In genomic region chr9:127568618-127568970, GRCh38 we compare ENCODE assay signal across 1 cellular context.
A peak's percentile ranks its signal among the peaks of the same experiment; 100 is the strongest.
TF ChIP-seq lines count a peak whose summit lies in the region.

No MANE protein-coding gene starts in this region.

TF ChIP-seq in HepG2, 621 proteins besides CTCF, POLR2A, EP300 and RAD21 (continued from another document and continues in another):
- TF ChIP-seq, protein P1, sequence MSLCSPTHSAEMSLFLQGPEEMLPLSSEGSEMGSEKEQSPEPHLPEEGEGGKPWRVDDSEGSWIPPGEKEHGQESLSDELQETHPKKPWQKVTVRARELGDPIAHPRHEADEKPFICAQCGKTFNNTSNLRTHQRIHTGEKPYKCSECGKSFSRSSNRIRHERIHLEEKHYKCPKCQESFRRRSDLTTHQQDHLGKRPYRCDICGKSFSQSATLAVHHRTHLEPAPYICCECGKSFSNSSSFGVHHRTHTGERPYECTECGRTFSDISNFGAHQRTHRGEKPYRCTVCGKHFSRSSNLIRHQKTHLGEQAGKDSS (CRISPR knock-in tag; IDR thresholded peaks at IDR 0.05; ENCODE audit: borderline replicate concordance, low read depth): no peak
- TF ChIP-seq ZNF75D (CRISPR knock-in tag; IDR thresholded peaks at IDR 0.05; ENCODE audit: borderline replicate concordance): no peak
- no peak for TF ChIP-seq KLF15 (CRISPR knock-in tag; IDR thresholded peaks at IDR 0.05; ENCODE audit: borderline replicate concordance)
- peak; percentile 61; the same call in 1 of the 2 replicates for TF ChIP-seq SIN3A (IDR thresholded peaks at IDR 0.05; ENCODE audit: borderline replicate concordance, low read depth, low read length)
- TF ChIP-seq CEBPZ (IDR thresholded peaks at IDR 0.05; ENCODE audit: low read length): no peak
- no peak for TF ChIP-seq RBM39 (IDR thresholded peaks at IDR 0.05; ENCODE audit: low read depth, low read length, poor library complexity, severe bottlenecking)
- TF ChIP-seq RBFOX2 (IDR thresholded peaks at IDR 0.05; ENCODE audit: low read depth, low read length): peak; percentile 45
- TF ChIP-seq SSRP1 (CRISPR knock-in tag; IDR thresholded peaks at IDR 0.05): no peak
- no peak; the same call in 1 of the 2 replicates for TF ChIP-seq ZNF788 (CRISPR knock-in tag; IDR thresholded peaks at IDR 0.05; ENCODE audit: borderline replicate concordance)
- TF ChIP-seq KMT2B (CRISPR knock-in tag; IDR thresholded peaks at IDR 0.05): no peak
- peak; percentile 44; the same call in 1 of the 2 replicates for TF ChIP-seq ZNF616 (CRISPR knock-in tag; IDR thresholded peaks at IDR 0.05; ENCODE audit: low read depth)
- TF ChIP-seq MAZ (IDR thresholded peaks at IDR 0.05; ENCODE audit: borderline replicate concordance, low read depth, low read length): no peak
- TF ChIP-seq MAZ (CRISPR knock-in tag; IDR thresholded peaks at IDR 0.05; ENCODE audit: low read depth): peak; percentile 38; the same call in 1 of the 2 replicates
- no peak for TF ChIP-seq HMGA1 (CRISPR knock-in tag; conservative IDR thresholded peaks at IDR 0.05)
- no peak for TF ChIP-seq CBFB (CRISPR knock-in tag; IDR thresholded peaks at IDR 0.05)
- TF ChIP-seq ZNF431 (CRISPR knock-in tag; IDR thresholded peaks at IDR 0.05; ENCODE audit: borderline replicate concordance, low read depth): no peak
- TF ChIP-seq ONECUT2 (CRISPR knock-in tag; IDR thresholded peaks at IDR 0.05): no peak
- no peak for TF ChIP-seq SRF (IDR thresholded peaks at IDR 0.05; ENCODE audit: low read depth, low read length)
- TF ChIP-seq HDAC2 (CRISPR knock-in tag; IDR thresholded peaks at IDR 0.05): no peak
- no peak for TF ChIP-seq ZZZ3 (CRISPR knock-in tag; IDR thresholded peaks at IDR 0.05; ENCODE audit: borderline replicate concordance)
- no peak for TF ChIP-seq ELF4 (CRISPR knock-in tag; IDR thresholded peaks at IDR 0.05; ENCODE audit: borderline replicate concordance)
- 0 out of 2 replicates have a peak, but pooled peaks have one; percentile 4 for TF ChIP-seq SMAD1 (CRISPR knock-in tag; IDR thresholded peaks at IDR 0.05; ENCODE audit: borderline replicate concordance, low read depth)
- no peak for TF ChIP-seq XRCC5 (optimal IDR thresholded peaks at IDR 0.05; ENCODE audit: low read length)
- TF ChIP-seq RCOR2 (CRISPR knock-in tag; IDR thresholded peaks at IDR 0.05): no peak
- no peak for TF ChIP-seq ZNF24 (IDR thresholded peaks at IDR 0.05)
- no peak for TF ChIP-seq FOXM1 (CRISPR knock-in tag; IDR thresholded peaks at IDR 0.05)
- TF ChIP-seq, protein P2, sequence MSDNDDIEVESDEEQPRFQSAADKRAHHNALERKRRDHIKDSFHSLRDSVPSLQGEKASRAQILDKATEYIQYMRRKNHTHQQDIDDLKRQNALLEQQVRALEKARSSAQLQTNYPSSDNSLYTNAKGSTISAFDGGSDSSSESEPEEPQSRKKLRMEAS (IDR thresholded peaks at IDR 0.05): peak; percentile 44
- TF ChIP-seq, protein P3, sequence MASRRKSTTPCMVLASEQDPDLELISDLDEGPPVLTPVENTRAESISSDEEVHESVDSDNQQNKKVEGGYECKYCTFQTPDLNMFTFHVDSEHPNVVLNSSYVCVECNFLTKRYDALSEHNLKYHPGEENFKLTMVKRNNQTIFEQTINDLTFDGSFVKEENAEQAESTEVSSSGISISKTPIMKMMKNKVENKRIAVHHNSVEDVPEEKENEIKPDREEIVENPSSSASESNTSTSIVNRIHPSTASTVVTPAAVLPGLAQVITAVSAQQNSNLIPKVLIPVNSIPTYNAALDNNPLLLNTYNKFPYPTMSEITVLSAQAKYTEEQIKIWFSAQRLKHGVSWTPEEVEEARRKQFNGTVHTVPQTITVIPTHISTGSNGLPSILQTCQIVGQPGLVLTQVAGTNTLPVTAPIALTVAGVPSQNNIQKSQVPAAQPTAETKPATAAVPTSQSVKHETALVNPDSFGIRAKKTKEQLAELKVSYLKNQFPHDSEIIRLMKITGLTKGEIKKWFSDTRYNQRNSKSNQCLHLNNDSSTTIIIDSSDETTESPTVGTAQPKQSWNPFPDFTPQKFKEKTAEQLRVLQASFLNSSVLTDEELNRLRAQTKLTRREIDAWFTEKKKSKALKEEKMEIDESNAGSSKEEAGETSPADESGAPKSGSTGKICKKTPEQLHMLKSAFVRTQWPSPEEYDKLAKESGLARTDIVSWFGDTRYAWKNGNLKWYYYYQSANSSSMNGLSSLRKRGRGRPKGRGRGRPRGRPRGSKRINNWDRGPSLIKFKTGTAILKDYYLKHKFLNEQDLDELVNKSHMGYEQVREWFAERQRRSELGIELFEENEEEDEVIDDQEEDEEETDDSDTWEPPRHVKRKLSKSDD (CRISPR knock-in tag; IDR thresholded peaks at IDR 0.05; ENCODE audit: low read depth): no peak
- no peak for TF ChIP-seq ZBTB42 (CRISPR knock-in tag; IDR thresholded peaks at IDR 0.05)
- TF ChIP-seq ZNF670 (CRISPR knock-in tag; IDR thresholded peaks at IDR 0.05; ENCODE audit: borderline replicate concordance): no peak
- no peak for TF ChIP-seq THAP7 (CRISPR knock-in tag; IDR thresholded peaks at IDR 0.05)
- TF ChIP-seq TAF1 (CRISPR knock-in tag; IDR thresholded peaks at IDR 0.05): 0 out of 2 replicates have a peak, but pooled peaks have one; percentile 15
- TF ChIP-seq ATF7-NPFF (CRISPR knock-in tag; IDR thresholded peaks at IDR 0.05; ENCODE audit: low read depth): 0 out of 2 replicates have a peak, but pooled peaks have one; percentile 9
- no peak for TF ChIP-seq RERE (CRISPR knock-in tag; IDR thresholded peaks at IDR 0.05; ENCODE audit: low read depth)
- TF ChIP-seq, protein P4, sequence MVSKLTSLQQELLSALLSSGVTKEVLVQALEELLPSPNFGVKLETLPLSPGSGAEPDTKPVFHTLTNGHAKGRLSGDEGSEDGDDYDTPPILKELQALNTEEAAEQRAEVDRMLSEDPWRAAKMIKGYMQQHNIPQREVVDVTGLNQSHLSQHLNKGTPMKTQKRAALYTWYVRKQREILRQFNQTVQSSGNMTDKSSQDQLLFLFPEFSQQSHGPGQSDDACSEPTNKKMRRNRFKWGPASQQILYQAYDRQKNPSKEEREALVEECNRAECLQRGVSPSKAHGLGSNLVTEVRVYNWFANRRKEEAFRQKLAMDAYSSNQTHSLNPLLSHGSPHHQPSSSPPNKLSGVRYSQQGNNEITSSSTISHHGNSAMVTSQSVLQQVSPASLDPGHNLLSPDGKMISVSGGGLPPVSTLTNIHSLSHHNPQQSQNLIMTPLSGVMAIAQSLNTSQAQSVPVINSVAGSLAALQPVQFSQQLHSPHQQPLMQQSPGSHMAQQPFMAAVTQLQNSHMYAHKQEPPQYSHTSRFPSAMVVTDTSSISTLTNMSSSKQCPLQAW (CRISPR knock-in tag; IDR thresholded peaks at IDR 0.05): no peak
- no peak for TF ChIP-seq ELF3 (CRISPR knock-in tag; IDR thresholded peaks at IDR 0.05)
- TF ChIP-seq ZNF597 (CRISPR knock-in tag; IDR thresholded peaks at IDR 0.05): no peak
- no peak for TF ChIP-seq NR2F6 (IDR thresholded peaks at IDR 0.05)
- no peak for TF ChIP-seq NR2F6 (CRISPR knock-in tag; IDR thresholded peaks at IDR 0.05)
- TF ChIP-seq CCDC6 (CRISPR knock-in tag; IDR thresholded peaks at IDR 0.05): 0 out of 2 replicates have a peak, but pooled peaks have one; percentile 46
- TF ChIP-seq, protein P5, sequence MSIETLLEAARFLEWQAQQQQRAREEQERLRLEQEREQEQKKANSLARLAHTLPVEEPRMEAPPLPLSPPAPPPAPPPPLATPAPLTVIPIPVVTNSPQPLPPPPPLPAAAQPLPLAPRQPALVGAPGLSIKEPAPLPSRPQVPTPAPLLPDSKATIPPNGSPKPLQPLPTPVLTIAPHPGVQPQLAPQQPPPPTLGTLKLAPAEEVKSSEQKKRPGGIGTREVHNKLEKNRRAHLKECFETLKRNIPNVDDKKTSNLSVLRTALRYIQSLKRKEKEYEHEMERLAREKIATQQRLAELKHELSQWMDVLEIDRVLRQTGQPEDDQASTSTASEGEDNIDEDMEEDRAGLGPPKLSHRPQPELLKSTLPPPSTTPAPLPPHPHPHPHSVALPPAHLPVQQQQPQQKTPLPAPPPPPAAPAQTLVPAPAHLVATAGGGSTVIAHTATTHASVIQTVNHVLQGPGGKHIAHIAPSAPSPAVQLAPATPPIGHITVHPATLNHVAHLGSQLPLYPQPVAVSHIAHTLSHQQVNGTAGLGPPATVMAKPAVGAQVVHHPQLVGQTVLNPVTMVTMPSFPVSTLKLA (IDR thresholded peaks at IDR 0.05): no peak
- TF ChIP-seq NR1H2 (CRISPR knock-in tag; IDR thresholded peaks at IDR 0.05; ENCODE audit: borderline replicate concordance, low read depth): no peak
- TF ChIP-seq, protein P6, sequence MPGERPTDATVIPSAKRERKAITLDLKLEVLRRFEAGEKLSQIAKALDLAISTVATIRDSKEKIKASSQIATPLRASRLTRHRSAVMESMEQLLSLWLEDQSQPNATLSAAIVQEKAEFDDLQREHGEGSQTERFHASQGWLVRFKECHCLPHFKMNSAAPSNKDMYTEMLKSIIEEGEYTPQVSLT (CRISPR knock-in tag; IDR thresholded peaks at IDR 0.05; ENCODE audit: borderline replicate concordance, low read depth): no peak
- TF ChIP-seq THAP8 (CRISPR knock-in tag; IDR thresholded peaks at IDR 0.05; ENCODE audit: borderline replicate concordance): no peak
- TF ChIP-seq ZMAT3 (CRISPR knock-in tag; conservative IDR thresholded peaks at IDR 0.05): no peak
- no peak for TF ChIP-seq MIXL1 (CRISPR knock-in tag; IDR thresholded peaks at IDR 0.05)
- no peak for TF ChIP-seq ZNF850 (CRISPR knock-in tag; conservative IDR thresholded peaks at IDR 0.05)
- no peak for TF ChIP-seq ZKSCAN1 (IDR thresholded peaks at IDR 0.05; ENCODE audit: low read length)
